Comparison of ENCODE assay signal across 1 cellular context in genomic region chr11:18394300-18394927, GRCh38.
TF ChIP-seq lines count a peak whose summit lies in the region.

Gene LDHA, plus strand, starts transcription at chr11:18394563. Its CDS starts 2,280 bp downstream, at chr11:18396843.

TF ChIP-seq in GM12878, 131 proteins besides CTCF, POLR2A, EP300 and RAD21 (continued from another document):
- TF ChIP-seq, protein P1, sequence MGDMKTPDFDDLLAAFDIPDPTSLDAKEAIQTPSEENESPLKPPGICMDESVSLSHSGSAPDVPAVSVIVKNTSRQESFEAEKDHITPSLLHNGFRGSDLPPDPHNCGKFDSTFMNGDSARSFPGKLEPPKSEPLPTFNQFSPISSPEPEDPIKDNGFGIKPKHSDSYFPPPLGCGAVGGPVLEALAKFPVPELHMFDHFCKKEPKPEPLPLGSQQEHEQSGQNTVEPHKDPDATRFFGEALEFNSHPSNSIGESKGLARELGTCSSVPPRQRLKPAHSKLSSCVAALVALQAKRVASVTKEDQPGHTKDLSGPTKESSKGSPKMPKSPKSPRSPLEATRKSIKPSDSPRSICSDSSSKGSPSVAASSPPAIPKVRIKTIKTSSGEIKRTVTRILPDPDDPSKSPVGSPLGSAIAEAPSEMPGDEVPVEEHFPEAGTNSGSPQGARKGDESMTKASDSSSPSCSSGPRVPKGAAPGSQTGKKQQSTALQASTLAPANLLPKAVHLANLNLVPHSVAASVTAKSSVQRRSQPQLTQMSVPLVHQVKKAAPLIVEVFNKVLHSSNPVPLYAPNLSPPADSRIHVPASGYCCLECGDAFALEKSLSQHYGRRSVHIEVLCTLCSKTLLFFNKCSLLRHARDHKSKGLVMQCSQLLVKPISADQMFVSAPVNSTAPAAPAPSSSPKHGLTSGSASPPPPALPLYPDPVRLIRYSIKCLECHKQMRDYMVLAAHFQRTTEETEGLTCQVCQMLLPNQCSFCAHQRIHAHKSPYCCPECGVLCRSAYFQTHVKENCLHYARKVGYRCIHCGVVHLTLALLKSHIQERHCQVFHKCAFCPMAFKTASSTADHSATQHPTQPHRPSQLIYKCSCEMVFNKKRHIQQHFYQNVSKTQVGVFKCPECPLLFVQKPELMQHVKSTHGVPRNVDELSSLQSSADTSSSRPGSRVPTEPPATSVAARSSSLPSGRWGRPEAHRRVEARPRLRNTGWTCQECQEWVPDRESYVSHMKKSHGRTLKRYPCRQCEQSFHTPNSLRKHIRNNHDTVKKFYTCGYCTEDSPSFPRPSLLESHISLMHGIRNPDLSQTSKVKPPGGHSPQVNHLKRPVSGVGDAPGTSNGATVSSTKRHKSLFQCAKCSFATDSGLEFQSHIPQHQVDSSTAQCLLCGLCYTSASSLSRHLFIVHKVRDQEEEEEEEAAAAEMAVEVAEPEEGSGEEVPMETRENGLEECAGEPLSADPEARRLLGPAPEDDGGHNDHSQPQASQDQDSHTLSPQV (IDR thresholded peaks at IDR 0.05): no peak; the same call in 1 of the 2 replicates
- TF ChIP-seq RCOR1 (conservative IDR thresholded peaks at IDR 0.05; ENCODE audit: low read depth, low read length): 0 out of 2 replicates have a peak, but pooled peaks have one; percentile 50
